In genomic region chr11:121652982-121653381, GRCh38 we compare ENCODE assay signal across 1 cellular context.
TF ChIP-seq lines count a peak whose summit lies in the region.

No MANE protein-coding gene starts in this region.

TF ChIP-seq in GM23338, 12 proteins besides CTCF, POLR2A, EP300 and RAD21 (continued from another document):
- TF ChIP-seq POLR2AphosphoS5 (IDR thresholded peaks at IDR 0.05; ENCODE audit: low read depth), result no peak
- TF ChIP-seq ZNF331 (CRISPR knock-in tag; IDR thresholded peaks at IDR 0.05; ENCODE audit: low read depth), result no peak
- no peak for TF ChIP-seq ZNF462 (CRISPR knock-in tag; IDR thresholded peaks at IDR 0.05)
- TF ChIP-seq NANOG (IDR thresholded peaks at IDR 0.05; ENCODE audit: borderline replicate concordance), result no peak
